30 cellular contexts compared by ENCODE assay signal in the genomic region with DNA sequence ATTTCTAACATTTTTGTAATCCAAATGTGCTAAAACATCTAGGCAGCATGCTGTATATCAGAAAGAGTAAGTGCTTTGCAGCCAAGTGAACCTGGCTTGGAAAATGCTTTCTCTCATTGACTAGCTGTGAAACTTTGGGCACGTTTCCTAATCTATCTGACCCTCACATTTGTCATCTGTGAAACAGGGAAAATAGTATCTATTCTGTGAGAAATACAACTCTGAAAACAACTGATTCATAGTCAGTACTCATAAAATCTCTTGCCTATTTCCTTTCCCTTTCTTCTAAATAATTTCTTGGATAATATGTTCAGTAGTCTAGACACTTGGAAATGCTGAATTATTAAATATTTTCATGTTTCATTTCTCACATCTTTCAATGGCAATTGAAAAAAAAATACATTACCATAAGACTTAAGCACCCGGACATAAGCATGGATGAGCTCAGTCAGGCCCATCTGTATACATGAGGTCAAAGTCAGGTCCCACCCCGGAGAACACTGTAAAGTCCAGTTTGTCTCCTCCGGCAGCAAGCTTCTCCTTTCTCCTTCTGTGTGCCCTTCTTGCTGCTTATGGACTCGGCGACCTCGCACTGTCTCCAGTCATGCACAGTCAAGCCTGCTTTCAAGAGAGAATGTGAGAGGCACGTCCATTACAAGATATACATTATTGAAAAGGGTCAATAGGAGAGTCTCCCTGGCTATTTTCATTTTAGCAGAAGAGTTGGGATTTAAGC.
DNase-seq lines count a peak whose midpoint lies in the region; ATAC-seq, FAIRE-seq and TF ChIP-seq lines count a peak whose summit lies in the region.
"Had no signal": no experiment of that assay in that cellular context is flagged by ENCODE, and none has a peak within 500 bp of the region (broad histone marks: within the 10 kb centered on the region; RNA-seq: fewer than 3 reads in every experiment).

No MANE protein-coding gene starts in this region.

- dilution Hi-C loops in endothelial cell of umbilical vein (cut with MboI; ENCODE audit: extremely low pct_ligation_motif_present, low sequenced_read_pairs): no loop called here

- H3K14ac ChIP-seq in mesenchymal stem cell (ENCODE audit: low read length in 2 of 2): no peak overlapping the region

- H3F3A ChIP-seq in GM23248 (ENCODE audit: insufficient read depth): no peaks in the 10 kb centered on the region

- no peak for ATAC-seq in HG02571 (IDR thresholded peaks at IDR 0.05; ENCODE audit: unreplicated experiment)
- ATAC-seq: activated naive CD8-positive, alpha-beta T cell treated with anti-CD3 and anti-CD28 coated beads, Interleukin-2, amount 50 U/mL, for 24 hours; stimulated activated naive B cell treated with anti-CD40 and anti-IgM and Interleukin-4, amounts not matched to agents 10 μg/mL and 1 μg/mL and 100 μg/mL, for 72 hours had no signal

- no peaks in the 10 kb centered on the region for H3K4me1 ChIP-seq in GM23248 (ENCODE audit: insufficient read depth)
- H3K4me1 ChIP-seq in endothelial cell of umbilical vein (ENCODE audit: control insufficient read depth, extremely low read depth, insufficient read depth, low read length): peaks cover 5% of the 10 kb centered on the region
- no peaks in the 10 kb centered on the region for H3K4me1 ChIP-seq in mesenchymal stem cell (ENCODE audit: control insufficient read depth, insufficient read depth, low read depth, low read length)
- H3K4me1 ChIP-seq: breast epithelium, SJCRH30 had no signal

- H3K9me1 ChIP-seq in endothelial cell of umbilical vein (replicated peaks; ENCODE audit: control insufficient read depth, extremely low read depth, insufficient read depth, low read length): no peaks in the 10 kb centered on the region

- no TSS peak for BruUV-seq in endothelial cell of umbilical vein (replicated peaks; lab: Mats Ljungman, UMichigan)

- H3K4me3 ChIP-seq in AG09309 (ENCODE audit: control insufficient read depth, low read depth, low read length) (no peak overlapping the region), GM23248 (no peak overlapping the region), endothelial cell of umbilical vein (replicated peaks in 1 of 3; ENCODE audit: insufficient read depth in 1 of 3, low read depth in 1 of 3, low read length in 3 of 3) (no peak overlapping the region), mesenchymal stem cell (ENCODE audit: insufficient read depth in 1 of 2, low read depth in 1 of 2, low read length in 2 of 2) (no peak overlapping the region)
- H3K4me3 ChIP-seq: BLaER1, breast epithelium, SJCRH30 had no signal

- H2BK15ac ChIP-seq in mesenchymal stem cell (ENCODE audit: low read depth, poor library complexity, severe bottlenecking): no peak overlapping the region

- H3K18ac ChIP-seq in mesenchymal stem cell (ENCODE audit: low read depth in 1 of 2, low read length in 2 of 2): no peak overlapping the region

- H3K9ac ChIP-seq in GM23248 (no peak overlapping the region), endothelial cell of umbilical vein (replicated peaks; ENCODE audit: extremely low read depth, insufficient read depth, low read length) (no peak overlapping the region), mesenchymal stem cell (ENCODE audit: low read length) (peak overlapping the region; percentile 10)
- H3K9ac ChIP-seq: BLaER1 had no signal

- intact Hi-C loops in endothelial cell of umbilical vein (cut with micrococcal nuclease): no loop called here

- H2BK12ac ChIP-seq in mesenchymal stem cell (ENCODE audit: low read length in 2 of 2): no peak overlapping the region

- H3K9me3 ChIP-seq in GM23248 (ENCODE audit: low read depth): no peaks in the 10 kb centered on the region
- no peaks in the 10 kb centered on the region for H3K9me3 ChIP-seq in endothelial cell of umbilical vein (replicated peaks; ENCODE audit: control insufficient read depth, insufficient read depth, low read length)
- H3K9me3 ChIP-seq in mesenchymal stem cell (ENCODE audit: control insufficient read depth, low read length): no peaks in the 10 kb centered on the region
- H3K9me3 ChIP-seq: breast epithelium, SJCRH30 had no signal

- CTCF ChIA-PET in endothelial cell of umbilical vein (lab: Charles Lee): interaction anchor here (1.3 kb wide), 1 partner anchor 29 kb away, joined by 3 read pairs; no protein-coding TSS in a partner anchor

- POLR2A ChIA-PET in endothelial cell of umbilical vein (lab: Charles Lee): no interaction called here

- no peaks in the 10 kb centered on the region for H3K36me3 ChIP-seq in GM23248 (ENCODE audit: low read depth)
- no peaks in the 10 kb centered on the region for H3K36me3 ChIP-seq in endothelial cell of umbilical vein (ENCODE audit: control insufficient read depth in 2 of 2, extremely low read depth in 1 of 2, insufficient read depth in 2 of 2, low read length in 2 of 2)
- H3K36me3 ChIP-seq in mesenchymal stem cell (ENCODE audit: control insufficient read depth in 1 of 2, insufficient read depth in 2 of 2, low read depth in 1 of 2, low read length in 2 of 2): no peaks in the 10 kb centered on the region
- H3K36me3 ChIP-seq: BLaER1, breast epithelium, SJCRH30 had no signal

- no peak overlapping the region for H3K23ac ChIP-seq in mesenchymal stem cell (ENCODE audit: low read length in 2 of 2)

- H2BK120ac ChIP-seq in mesenchymal stem cell (ENCODE audit: low read depth, low read length): no peak overlapping the region

- H3K79me2 ChIP-seq in GM23248 (ENCODE audit: insufficient read depth) (no peaks in the 10 kb centered on the region), endothelial cell of umbilical vein (ENCODE audit: control insufficient read depth, insufficient read depth, low read length) (no peaks in the 10 kb centered on the region)

- TF ChIP-seq CTCF in AG09309 (IDR thresholded peaks at IDR 0.05; ENCODE audit: control insufficient read depth, insufficient read depth, low read depth, low read length, missing control alignments): no peak
- no peak for TF ChIP-seq CTCF in endothelial cell of umbilical vein (IDR thresholded peaks at IDR 0.05; ENCODE audit: extremely low read depth in 1 of 2, insufficient read depth in 1 of 2, low read depth in 1 of 2, low read length in 2 of 2)

- H3K27ac ChIP-seq in GM23248 (no peak overlapping the region), endothelial cell of umbilical vein (ENCODE audit: insufficient read depth, low read depth, low read length) (no peak overlapping the region), mesenchymal stem cell (ENCODE audit: low read length, poor library complexity, severe bottlenecking) (no peak overlapping the region)
- H3K27ac ChIP-seq: BLaER1, breast epithelium, SJCRH30 had no signal

- H3K4me2 ChIP-seq in GM23248 (ENCODE audit: unreplicated experiment) (no peak overlapping the region), endothelial cell of umbilical vein (ENCODE audit: insufficient read depth, low read length) (no peak overlapping the region), mesenchymal stem cell (ENCODE audit: low read length, poor library complexity, severe bottlenecking) (no peak overlapping the region)
- H3K4me2 ChIP-seq: BLaER1 had no signal

- H2AFZ ChIP-seq in GM23248 (no peak overlapping the region), endothelial cell of umbilical vein (ENCODE audit: low read depth, low read length) (no peak overlapping the region), mesenchymal stem cell (ENCODE audit: low read depth, low read length) (no peak overlapping the region)

- in situ Hi-C loops in GM23248 (cut with MboI): no loop called here

- WGBS in GM23248 (ENCODE audit: low coverage in 1 of 2, low lambda C conversion rate in 2 of 2, missing lambda C conversion rate in 2 of 2), 2 experiments: 66 to 72% methylated on average over 8 of the region's 8 CpGs
- 70% methylated on average over 7 of the region's 8 CpGs for WGBS in mesenchymal stem cell

- H4K20me1 ChIP-seq in GM23248 (ENCODE audit: insufficient read depth) (no peaks in the 10 kb centered on the region), endothelial cell of umbilical vein (replicated peaks; ENCODE audit: control insufficient read depth, extremely low read depth, insufficient read depth, low read length) (no peaks in the 10 kb centered on the region)
- H4K20me1 ChIP-seq: BLaER1 had no signal

- H3K27me3 ChIP-seq in GM23248 (replicated peaks; ENCODE audit: insufficient read depth) (no peaks in the 10 kb centered on the region), endothelial cell of umbilical vein (ENCODE audit: control insufficient read depth in 2 of 2, insufficient read depth in 2 of 2, low read length in 2 of 2) (no peaks in the 10 kb centered on the region), mesenchymal stem cell (ENCODE audit: control insufficient read depth in 1 of 2, insufficient read depth in 1 of 2, low read length in 2 of 2) (no peaks in the 10 kb centered on the region)
- H3K27me3 ChIP-seq: BLaER1, breast epithelium, SJCRH30 had no signal

- peak; percentile 8 for DNase-seq in AG09309 (ENCODE audit: low read depth)
- DNase-seq in GM23248: peak; percentile 25
- peak; percentile 64 for DNase-seq in endothelial cell of umbilical vein (ENCODE audit: low read depth, low spot score)
- peak; percentile 40 for DNase-seq in mesenchymal stem cell
- DNase-seq in HuH-7 (ENCODE audit: low spot score): no peak
- DNase-seq in mesenteric fat pad (ENCODE audit: low spot score): no peak
- no peak for DNase-seq in NCI-H2107 treated with DMSO at 0.1 percent for 48 hours (lab: John Stamatoyannopoulos, UW; ENCODE audit: unreplicated experiment)
- DNase-seq: activated CD4-positive, alpha-beta T cell treated with anti-CD3 and anti-CD28 coated beads for 1 hour; activated gamma-delta T cell treated with Interleukin-2 at 50 U/mL for 16 hours; activated naive CD8-positive, alpha-beta T cell treated with anti-CD3 and anti-CD28 coated beads, Interleukin-2, amount 50 U/mL, for 24 hours; activated T-cell treated with anti-CD3 and anti-CD28 coated beads, Interleukin-2, amount 50 U/mL, for 1 hour; COR-L47; DND-41; effector memory CD4-positive, alpha-beta T cell; KBM-7; kidney; mammary epithelial cell; MM.1S; NCI-H1417 treated with DMSO at 0.1 percent for 48 hours; NCI-H510A; occipital lobe; SJCRH30; stimulated activated CD4-positive, alpha-beta T cell treated with anti-CD3 and anti-CD28 coated beads, Interleukin-4, amount 100 ng/mL, for 24 hours; stimulated activated naive B cell treated with anti-CD40 and anti-IgM and Interleukin-4, amounts not matched to agents 10 μg/mL and 1 μg/mL and 100 μg/mL, for 72 hours; T-helper 1 cell had no signal

- H4K91ac ChIP-seq in mesenchymal stem cell (ENCODE audit: low read length): no peak overlapping the region

- H2AK5ac ChIP-seq in mesenchymal stem cell (ENCODE audit: low read length, severe bottlenecking): no peak overlapping the region

- H3K9me2 ChIP-seq in GM23248 (ENCODE audit: insufficient read depth): no peaks in the 10 kb centered on the region

- H3K4ac ChIP-seq in mesenchymal stem cell (ENCODE audit: low read depth in 1 of 2, low read length in 2 of 2): peak overlapping the region in 1 of 2 experiments; percentile 6

- no peaks in the 10 kb centered on the region for H3K79me1 ChIP-seq in mesenchymal stem cell (replicated peaks; ENCODE audit: low read length, poor library complexity, severe bottlenecking)

- no peak for TF ChIP-seq POLR2A in endothelial cell of umbilical vein (IDR thresholded peaks at IDR 0.05; ENCODE audit: low read depth, low read length)

- no peak for FAIRE-seq in endothelial cell of umbilical vein (lab: Jason Lieb, UNC)
- FAIRE-seq: colon, kidney, urothelium cell line had no signal

- H4K8ac ChIP-seq in mesenchymal stem cell (ENCODE audit: low read length): no peak overlapping the region

- H2BK5ac ChIP-seq in mesenchymal stem cell (ENCODE audit: low read depth, low read length, poor library complexity, severe bottlenecking): no peak overlapping the region

Comparison
In these comparisons a context has a peak if more than half of its experiments do, and no peak if none do; other contexts are left out.
1. DNase-seq: peak in AG09309 (single experiment), GM23248 (single experiment), endothelial cell of umbilical vein (single experiment) and mesenchymal stem cell (single experiment); none in HuH-7 (single experiment), mesenteric fat pad (single experiment) and NCI-H2107 treated with DMSO at 0.1 percent for 48 hours (single experiment).